In genomic region chr10:112583236-112583919, GRCh38 we compare ENCODE assay signal across 17 cellular contexts.
"Had no signal": no experiment of that assay in that cellular context is flagged by ENCODE, and none has a peak within 500 bp of the region (broad histone marks: within the 10 kb centered on the region; RNA-seq: fewer than 3 reads in every experiment).

No MANE protein-coding gene starts in this region.

- H3K27ac Mint-ChIP-seq: activated T-helper 17 cell treated with anti-CD3 and anti-CD28 coated beads, Interleukin-2, amount 50 U/mL, for 72 hours; dendritic cell treated with granulocyte-macrophage colony-stimulating factor and Interleukin-4, amounts not matched to agents 40 ng/mL and 50 ng/mL, for 4 days; mesothelial cell of epicardium; nephron progenitor cell had no signal

- H3K36me3 Mint-ChIP-seq: mesothelial cell of epicardium had no signal

- H3K27me3 ChIP-seq: breast epithelium, gastrocnemius medialis, heart right ventricle, upper lobe of right lung had no signal

- H3K4me1 ChIP-seq: breast epithelium, gastrocnemius medialis, lower lobe of right lung had no signal

- H3K27ac ChIP-seq: breast epithelium, gastrocnemius medialis, heart right ventricle, lower lobe of right lung, upper lobe of right lung had no signal

- H3K36me3 ChIP-seq: breast epithelium, gastrocnemius medialis, lower lobe of right lung, thoracic aorta, upper lobe of right lung had no signal

- H3K9me3 Mint-ChIP-seq: activated T-helper 17 cell treated with anti-CD3 and anti-CD28 coated beads, Interleukin-2, amount 50 U/mL, for 72 hours; dendritic cell treated with granulocyte-macrophage colony-stimulating factor and Interleukin-4, amounts not matched to agents 40 ng/mL and 50 ng/mL, for 4 days; mesothelial cell of epicardium; nephron progenitor cell had no signal

- H3K27me3 Mint-ChIP-seq: activated T-helper 17 cell treated with anti-CD3 and anti-CD28 coated beads, Interleukin-2, amount 50 U/mL, for 72 hours; dendritic cell treated with granulocyte-macrophage colony-stimulating factor and Interleukin-4, amounts not matched to agents 40 ng/mL and 50 ng/mL, for 4 days had no signal

- H3K4me1 Mint-ChIP-seq: activated T-helper 17 cell treated with anti-CD3 and anti-CD28 coated beads, Interleukin-2, amount 50 U/mL, for 72 hours; nephron progenitor cell had no signal

- DNase-seq: activated CD4-positive, CD25-positive, alpha-beta regulatory T cell treated with anti-CD3 and anti-CD28 coated beads, Interleukin-2, amount 50 U/mL, for 72 hours; activated naive CD4-positive, alpha-beta T cell treated with Interleukin-2 at 50 U/mL for 16 hours; aorta; cerebellar nuclear complex; effector memory CD4-positive, alpha-beta T cell; gastrocnemius medialis; heart right ventricle; left cardiac atrium; lower lobe of right lung; nephron progenitor cell; stimulated activated CD4-positive, alpha-beta T cell treated with anti-CD3 and anti-CD28 coated beads, Interleukin-2, amount 100 ng/mL, for 24 hours; upper lobe of right lung had no signal

- H3K9me3 ChIP-seq: breast epithelium, gastrocnemius medialis, heart right ventricle, lower lobe of right lung, thoracic aorta, upper lobe of right lung had no signal

- ATAC-seq: activated T-helper 17 cell treated with anti-CD3 and anti-CD28 coated beads, Interleukin-2, amount 50 U/mL, for 72 hours; gastrocnemius medialis; heart right ventricle; left cardiac atrium; lower lobe of right lung; upper lobe of right lung had no signal

- H3K4me3 ChIP-seq: breast epithelium, gastrocnemius medialis, heart right ventricle, lower lobe of right lung, thoracic aorta, upper lobe of right lung had no signal

- H3K4me3 Mint-ChIP-seq: activated T-helper 17 cell treated with anti-CD3 and anti-CD28 coated beads, Interleukin-2, amount 50 U/mL, for 72 hours; dendritic cell treated with granulocyte-macrophage colony-stimulating factor and Interleukin-4, amounts not matched to agents 40 ng/mL and 50 ng/mL, for 4 days; mesothelial cell of epicardium; nephron progenitor cell had no signal
